ENCODE assay signal across 1 cellular context in genomic region chr19:38900816-38901215, GRCh38.
TF ChIP-seq lines count a peak whose summit lies in the region.

No MANE protein-coding gene starts in this region.

TF ChIP-seq in K562, 482 proteins besides CTCF, POLR2A, EP300 and RAD21 (continued from another document):
- no peak for TF ChIP-seq RREB1 (CRISPR knock-in tag; IDR thresholded peaks at IDR 0.05)
- TF ChIP-seq ZNF586 (CRISPR knock-in tag; conservative IDR thresholded peaks at IDR 0.05), result no peak
- TF ChIP-seq ZNF695 (CRISPR knock-in tag; IDR thresholded peaks at IDR 0.05), result no peak
- TF ChIP-seq HES1 (IDR thresholded peaks at IDR 0.05; ENCODE audit: low read depth), result no peak
- TF ChIP-seq MEF2A (IDR thresholded peaks at IDR 0.05; ENCODE audit: control insufficient read depth, low read depth, low read length), result no peak
- TF ChIP-seq HNRNPL (IDR thresholded peaks at IDR 0.05; ENCODE audit: low read depth, low read length), result no peak
- no peak for TF ChIP-seq ZHX1 (conservative IDR thresholded peaks at IDR 0.05; ENCODE audit: low read length)
